In the genomic region with DNA sequence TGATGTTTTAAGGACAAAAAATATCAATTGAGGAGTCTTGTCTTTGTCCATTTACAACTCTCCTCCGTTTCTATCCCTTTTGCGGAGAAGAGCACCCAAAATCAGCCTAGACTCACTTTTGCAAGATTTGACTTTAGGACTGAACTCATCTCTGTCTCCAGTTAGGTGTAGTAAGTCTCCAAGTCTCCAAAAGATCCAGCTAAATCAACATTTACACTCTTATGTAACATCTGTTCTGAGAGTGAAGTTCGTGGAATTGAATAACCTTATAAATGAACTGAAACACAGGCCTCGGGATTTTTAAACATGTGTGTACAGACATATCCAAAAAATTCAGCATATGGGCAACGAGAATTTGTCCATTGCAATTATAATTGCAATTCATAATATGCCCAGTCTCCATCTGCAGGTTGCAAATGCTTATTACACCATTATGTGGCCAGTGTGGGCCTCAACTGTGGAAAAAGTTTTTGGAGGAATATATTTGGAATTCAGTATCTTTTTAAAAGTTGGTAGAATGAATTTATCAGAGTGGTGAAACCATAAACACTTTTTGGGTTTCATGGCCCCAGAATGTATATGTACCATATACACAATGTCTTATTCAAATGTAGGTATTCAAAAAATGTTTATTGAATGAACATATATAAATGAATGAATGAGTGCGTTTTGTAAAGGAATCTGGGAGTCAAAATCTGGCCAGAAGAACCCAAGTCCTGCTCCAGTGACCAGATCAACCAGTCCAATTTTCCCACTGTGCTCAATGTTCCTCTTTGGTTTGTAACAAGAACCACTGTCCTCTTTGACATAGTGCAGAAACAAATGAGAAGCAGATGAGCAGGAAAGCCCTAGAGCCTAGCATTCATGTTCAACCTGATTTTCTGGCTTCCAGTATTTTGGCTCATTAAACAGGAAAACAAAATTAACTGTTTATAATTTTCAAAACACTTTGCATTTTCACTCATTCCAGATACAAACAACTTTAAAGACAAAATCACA, we compare ENCODE assay signal across 15 cellular contexts. TPM values are rescaled to one million over a fixed set of nuclear protein-coding genes. Genes with fewer than 3 reads are reported as not detected.
DNase-seq lines count a peak whose midpoint lies in the region; TF ChIP-seq lines count a peak whose summit lies in the region.
"Had no signal": no experiment of that assay in that cellular context is flagged by ENCODE, and none has a peak within 500 bp of the region (broad histone marks: within the 10 kb centered on the region; RNA-seq: fewer than 3 reads in every experiment).

No MANE protein-coding gene starts in this region.

- H4K20me1 ChIP-seq in Loucy (ENCODE audit: insufficient read depth, low read length, poor library complexity, severe bottlenecking), result no peaks in the 10 kb centered on the region

- peaks cover 19% of the 10 kb centered on the region for H3K79me2 ChIP-seq in Loucy (ENCODE audit: insufficient read depth, low read length)

- peaks cover 0 to 1% (median 0%) of the 10 kb centered on the region in 3 donors for H3K27me3 Mint-ChIP-seq in CD14-positive monocyte (ENCODE audit: low read depth in 3 of 3)
- no peaks in the 10 kb centered on the region for H3K27me3 Mint-ChIP-seq in chondrocyte (ENCODE audit: low read depth)
- H3K27me3 Mint-ChIP-seq in neural crest cell (ENCODE audit: low read depth), result no peaks in the 10 kb centered on the region
- H3K27me3 Mint-ChIP-seq in activated T-helper 2 cell treated with anti-CD3 and anti-CD28 coated beads, Interferon-gamma antibody, Interleukin-2, Interleukin-4, amounts not matched to agents 10 μg/mL and 5 μg/mL and 100 μg/mL, durations not matched to agents 14 hours and 24 hours and 36 hours (ENCODE audit: low read depth), result peaks cover 5% of the 10 kb centered on the region

- no peak overlapping the region for H3K9ac ChIP-seq in Loucy (ENCODE audit: low read depth, low read length, poor library complexity, severe bottlenecking)

- no peak overlapping the region for H3K4me2 ChIP-seq in Loucy (ENCODE audit: low read depth, low read length, poor library complexity, severe bottlenecking)

- peak overlapping the region in 6 of 7 donors; percentile 20 to 90 (median 78) for H3K27ac Mint-ChIP-seq in CD14-positive monocyte
- no peak overlapping the region for H3K27ac Mint-ChIP-seq in chondrocyte (ENCODE audit: unreplicated experiment)
- no peak overlapping the region for H3K27ac Mint-ChIP-seq in neural crest cell (ENCODE audit: unreplicated experiment)
- no peak overlapping the region for H3K27ac Mint-ChIP-seq in activated T-helper 2 cell treated with anti-CD3 and anti-CD28 coated beads, Interferon-gamma antibody, Interleukin-2, Interleukin-4, amounts not matched to agents 10 μg/mL and 5 μg/mL and 100 μg/mL, durations not matched to agents 14 hours and 24 hours and 36 hours
- H3K27ac Mint-ChIP-seq: CD4-positive, alpha-beta memory T cell had no signal

- peak overlapping the region in 1 of 2 donors; percentile 65 for H3K4me3 Mint-ChIP-seq in CD14-positive monocyte
- no peak overlapping the region for H3K4me3 Mint-ChIP-seq in chondrocyte (ENCODE audit: unreplicated experiment)
- no peak overlapping the region for H3K4me3 Mint-ChIP-seq in neural crest cell
- no peak overlapping the region for H3K4me3 Mint-ChIP-seq in activated T-helper 2 cell treated with anti-CD3 and anti-CD28 coated beads, Interferon-gamma antibody, Interleukin-2, Interleukin-4, amounts not matched to agents 10 μg/mL and 5 μg/mL and 100 μg/mL, durations not matched to agents 14 hours and 24 hours and 36 hours (ENCODE audit: low read depth)
- H3K4me3 Mint-ChIP-seq: CD4-positive, alpha-beta memory T cell had no signal

- DNase-seq in CD14-positive monocyte (ENCODE audit: low spot score) (no peak), chondrocyte (ENCODE audit: low spot score) (no peak), neural crest cell (ENCODE audit: low read depth, low spot score) (no peak), HEK293T (ENCODE audit: extremely low spot score) (no peak), Ammon's horn (ENCODE audit: low spot score) (no peak), cerebellar cortex (ENCODE audit: low spot score) (no peak)
- DNase-seq in activated T-helper 2 cell treated with anti-CD3 and anti-CD28 coated beads, Interferon-gamma antibody, Interleukin-2, Interleukin-4, amounts not matched to agents 10 μg/mL and 5 μg/mL and 100 μg/mL, durations not matched to agents 14 hours and 24 hours and 36 hours (ENCODE audit: low spot score), result no peak
- DNase-seq: CD4-positive, alpha-beta memory T cell; left colon; NCI-H1092; stimulated activated CD4-positive, alpha-beta T cell treated with anti-CD3 and anti-CD28 coated beads, Interleukin-4, amount 100 ng/mL, for 1 hour had no signal

- H3K9me2 ChIP-seq in Loucy (replicated peaks; ENCODE audit: low read depth, low read length), result no peaks in the 10 kb centered on the region

- H3K4me3 ChIP-seq in Loucy (ENCODE audit: low read length, poor library complexity, severe bottlenecking), result no peak overlapping the region
- H3K4me3 ChIP-seq: right atrium auricular region, tibial nerve had no signal

- no peaks in the 10 kb centered on the region for H3K9me3 Mint-ChIP-seq in CD14-positive monocyte
- no peaks in the 10 kb centered on the region for H3K9me3 Mint-ChIP-seq in chondrocyte (ENCODE audit: low read depth)
- no peaks in the 10 kb centered on the region for H3K9me3 Mint-ChIP-seq in neural crest cell
- no peaks in the 10 kb centered on the region for H3K9me3 Mint-ChIP-seq in activated T-helper 2 cell treated with anti-CD3 and anti-CD28 coated beads, Interferon-gamma antibody, Interleukin-2, Interleukin-4, amounts not matched to agents 10 μg/mL and 5 μg/mL and 100 μg/mL, durations not matched to agents 14 hours and 24 hours and 36 hours
- H3K9me3 Mint-ChIP-seq: CD4-positive, alpha-beta memory T cell had no signal

- TF ChIP-seq CTCF in CD14-positive monocyte (IDR thresholded peaks at IDR 0.05), result peak; percentile 9
- TF ChIP-seq CTCF in Loucy (conservative IDR thresholded peaks at IDR 0.05; ENCODE audit: low read length), result peak; percentile 53
- TF ChIP-seq CTCF in chondrocyte (IDR thresholded peaks at IDR 0.05), result peak; percentile 62
- peak; percentile 39 for TF ChIP-seq CTCF in neural crest cell (conservative IDR thresholded peaks at IDR 0.05)

- H3K9me3 ChIP-seq in Loucy (ENCODE audit: insufficient read depth, low read depth, low read length), result no peaks in the 10 kb centered on the region
- H3K9me3 ChIP-seq: right atrium auricular region, tibial nerve had no signal

- H3F3A ChIP-seq in Loucy (ENCODE audit: low read depth), result no peaks in the 10 kb centered on the region

- H3K27me3 ChIP-seq in Loucy (ENCODE audit: insufficient read depth, low read length, poor library complexity, severe bottlenecking), result no peaks in the 10 kb centered on the region
- H3K27me3 ChIP-seq: right atrium auricular region, tibial nerve had no signal

- H3K36me3 Mint-ChIP-seq in CD14-positive monocyte, result peaks cover 12 to 13% of the 10 kb centered on the region in 2 donors
- no peaks in the 10 kb centered on the region for H3K36me3 Mint-ChIP-seq in chondrocyte (ENCODE audit: low read depth)
- no peaks in the 10 kb centered on the region for H3K36me3 Mint-ChIP-seq in neural crest cell (ENCODE audit: low read depth)
- H3K36me3 Mint-ChIP-seq in activated T-helper 2 cell treated with anti-CD3 and anti-CD28 coated beads, Interferon-gamma antibody, Interleukin-2, Interleukin-4, amounts not matched to agents 10 μg/mL and 5 μg/mL and 100 μg/mL, durations not matched to agents 14 hours and 24 hours and 36 hours (ENCODE audit: low read depth), result peaks cover 5% of the 10 kb centered on the region
- H3K36me3 Mint-ChIP-seq: CD4-positive, alpha-beta memory T cell had no signal

- CTCF ChIA-PET in HEK293T (lab: Yijun Ruan, JAX), result no interaction called here

- no peaks in the 10 kb centered on the region for H3K4me1 ChIP-seq in Loucy (ENCODE audit: insufficient read depth, low read length, poor library complexity, severe bottlenecking)
- H3K4me1 ChIP-seq: right atrium auricular region had no signal

- peaks cover 30% of the 10 kb centered on the region for H3K36me3 ChIP-seq in Loucy (ENCODE audit: insufficient read depth, low read length)
- H3K36me3 ChIP-seq: right atrium auricular region, tibial nerve had no signal

- H3K4me1 Mint-ChIP-seq in CD14-positive monocyte, result peaks cover 63% of the 10 kb centered on the region
- peaks cover 17% of the 10 kb centered on the region for H3K4me1 Mint-ChIP-seq in chondrocyte (ENCODE audit: low read depth)
- no peaks in the 10 kb centered on the region for H3K4me1 Mint-ChIP-seq in neural crest cell
- peaks cover 2% of the 10 kb centered on the region for H3K4me1 Mint-ChIP-seq in activated T-helper 2 cell treated with anti-CD3 and anti-CD28 coated beads, Interferon-gamma antibody, Interleukin-2, Interleukin-4, amounts not matched to agents 10 μg/mL and 5 μg/mL and 100 μg/mL, durations not matched to agents 14 hours and 24 hours and 36 hours (ENCODE audit: low read depth)

- intact Hi-C loops in CD14-positive monocyte (cut with micrococcal nuclease), result no loop called here
- intact Hi-C loops in activated T-helper 2 cell treated with anti-CD3 and anti-CD28 coated beads, Interferon-gamma antibody, Interleukin-2, Interleukin-4, amounts not matched to agents 10 μg/mL and 5 μg/mL and 100 μg/mL, durations not matched to agents 14 hours and 24 hours and 36 hours (cut with micrococcal nuclease), result no loop called here

- H2AFZ ChIP-seq in Loucy (ENCODE audit: low read length), result no peak overlapping the region

- POLR2A ChIA-PET in HEK293T (lab: Yijun Ruan, JAX), result no interaction called here

TF ChIP-seq in HEK293T, 16 proteins besides CTCF, POLR2A, EP300 and RAD21 (continues in another document):
- no peak for TF ChIP-seq SUZ12 (IDR thresholded peaks at IDR 0.05)
- no peak for TF ChIP-seq NFRKB (IDR thresholded peaks at IDR 0.05)
- TF ChIP-seq ELF4 (IDR thresholded peaks at IDR 0.05), result no peak
- TF ChIP-seq L3MBTL2 (conservative IDR thresholded peaks at IDR 0.05), result no peak
- no peak for TF ChIP-seq FOXK2 (IDR thresholded peaks at IDR 0.05)
- no peak for TF ChIP-seq ZNF384 (IDR thresholded peaks at IDR 0.05)
- no peak for TF ChIP-seq HDGF (IDR thresholded peaks at IDR 0.05; ENCODE audit: borderline replicate concordance)
- TF ChIP-seq, protein P1, sequence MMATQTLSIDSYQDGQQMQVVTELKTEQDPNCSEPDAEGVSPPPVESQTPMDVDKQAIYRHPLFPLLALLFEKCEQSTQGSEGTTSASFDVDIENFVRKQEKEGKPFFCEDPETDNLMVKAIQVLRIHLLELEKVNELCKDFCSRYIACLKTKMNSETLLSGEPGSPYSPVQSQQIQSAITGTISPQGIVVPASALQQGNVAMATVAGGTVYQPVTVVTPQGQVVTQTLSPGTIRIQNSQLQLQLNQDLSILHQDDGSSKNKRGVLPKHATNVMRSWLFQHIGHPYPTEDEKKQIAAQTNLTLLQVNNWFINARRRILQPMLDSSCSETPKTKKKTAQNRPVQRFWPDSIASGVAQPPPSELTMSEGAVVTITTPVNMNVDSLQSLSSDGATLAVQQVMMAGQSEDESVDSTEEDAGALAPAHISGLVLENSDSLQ (IDR thresholded peaks at IDR 0.05), result no peak
- no peak for TF ChIP-seq TARDBP (IDR thresholded peaks at IDR 0.05)

RNA-seq across cellular contexts. Expression of a gene that starts 23.5 kb away (rescaled TPM):
- polyA plus RNA-seq in CD14-positive monocyte, result 1 to 10 TPM; 2.0 to 2.1 TPM
- total RNA-seq in chondrocyte (not detected in 3 replicates), neural crest cell (not detected in 2 replicates)
- 2.0 and 2.1 TPM in 2 replicates for total RNA-seq in activated T-helper 2 cell treated with anti-CD3 and anti-CD28 coated beads, Interferon-gamma antibody, Interleukin-2, Interleukin-4, amounts not matched to agents 10 μg/mL and 5 μg/mL and 100 μg/mL, durations not matched to agents 14 hours and 24 hours and 36 hours
- total RNA-seq: G401 had no signal

Comparison
In these comparisons a context has a peak if more than half of its experiments do, and no peak if none do; other contexts are left out.
1. H3K27ac Mint-ChIP-seq: peak in CD14-positive monocyte (6 of 7); none in chondrocyte (single experiment), neural crest cell (single experiment) and activated T-helper 2 cell treated with anti-CD3 and anti-CD28 coated beads, Interferon-gamma antibody, Interleukin-2, Interleukin-4, amounts not matched to agents 10 μg/mL and 5 μg/mL and 100 μg/mL, durations not matched to agents 14 hours and 24 hours and 36 hours (single experiment).
2. CTCF ChIP-seq: peak in every context shown above with its lines; median percentile 62 in chondrocyte; 53 in Loucy; 39 in neural crest cell; 9 in CD14-positive monocyte.